9 cellular contexts compared by ENCODE assay signal in genomic region chr2:136212426-136213378, GRCh38.
DNase-seq lines count a peak whose midpoint lies in the region; ATAC-seq and TF ChIP-seq lines count a peak whose summit lies in the region.
"Had no signal": no experiment of that assay in that cellular context is flagged by ENCODE, and none has a peak within 500 bp of the region (broad histone marks: within the 10 kb centered on the region; RNA-seq: fewer than 3 reads in every experiment).

No MANE protein-coding gene starts in this region.

- H3F3A ChIP-seq in SK-N-SH (replicated peaks; ENCODE audit: insufficient read depth), result no peaks in the 10 kb centered on the region

- H3K4me1 Mint-ChIP-seq in endodermal cell, result peaks cover 49% of the 10 kb centered on the region

- H3K79me2 ChIP-seq in SK-N-SH (ENCODE audit: insufficient read depth), result no peaks in the 10 kb centered on the region

- intact Hi-C loops in psoas muscle (cut with DNase I), result no loop called here

- H3K36me3 ChIP-seq in endodermal cell (ENCODE audit: control insufficient read depth, insufficient read depth, low read length) (no peaks in the 10 kb centered on the region), psoas muscle (ENCODE audit: insufficient read depth in 1 of 2, low read depth in 1 of 2) (no peaks in the 10 kb centered on the region), SK-N-SH (replicated peaks in 1 of 2; ENCODE audit: control insufficient read depth in 1 of 2, insufficient read depth in 2 of 2, low read length in 1 of 2) (no peaks in the 10 kb centered on the region)

- no peak overlapping the region for H3K4me3 Mint-ChIP-seq in endodermal cell

- TF ChIP-seq CTCF in endodermal cell (conservative IDR thresholded peaks at IDR 0.05) (no peak), psoas muscle (IDR thresholded peaks at IDR 0.05) (no peak), SK-N-SH (IDR thresholded peaks at IDR 0.05) (no peak)

- no peak for DNase-seq in endodermal cell
- DNase-seq in psoas muscle, result no peak
- no peak for DNase-seq in G401 (ENCODE audit: low spot score)
- no peak for DNase-seq in putamen (ENCODE audit: low spot score)
- no peak for DNase-seq in SK-N-SH
- DNase-seq: NCI-H1694 had no signal

- ATAC-seq in GM18858 (IDR thresholded peaks at IDR 0.05; ENCODE audit: unreplicated experiment), result peak; percentile 46
- peak; percentile 79 for ATAC-seq in GM21529 (IDR thresholded peaks at IDR 0.05; ENCODE audit: unreplicated experiment)
- peak; percentile 50 for ATAC-seq in HG03565 (IDR thresholded peaks at IDR 0.05; ENCODE audit: unreplicated experiment)
- ATAC-seq in psoas muscle, result no peak

- CTCF ChIA-PET in SK-N-SH (lab: Yijun Ruan, JAX), result no interaction called here

- 54 to 71% methylated on average over 4 to 5 of the region's 5 CpGs for WGBS in endodermal cell (ENCODE audit: insufficient coverage in 1 of 2, insufficient read length in 1 of 2), 2 experiments
- 65 to 66% (median 65%) methylated on average over 5 of the region's 5 CpGs for WGBS in psoas muscle, 3 donors
- 9% methylated on average over 5 of the region's 5 CpGs for WGBS in SK-N-SH (ENCODE audit: low lambda C conversion rate)

- H3K9ac ChIP-seq in endodermal cell (ENCODE audit: extremely low read depth, low read length, poor library complexity, severe bottlenecking) (no peak overlapping the region), SK-N-SH (no peak overlapping the region)

- no peaks in the 10 kb centered on the region for H3K27me3 Mint-ChIP-seq in endodermal cell (ENCODE audit: insufficient read depth)

- H3K36me3 Mint-ChIP-seq in endodermal cell (ENCODE audit: low read depth), result no peaks in the 10 kb centered on the region

- peaks cover 23% of the 10 kb centered on the region for H3K9me3 ChIP-seq in endodermal cell (ENCODE audit: control insufficient read depth, low read length)
- no peaks in the 10 kb centered on the region for H3K9me3 ChIP-seq in psoas muscle
- H3K9me3 ChIP-seq in SK-N-SH, result no peaks in the 10 kb centered on the region

- no peaks in the 10 kb centered on the region for H3K9me2 ChIP-seq in SK-N-SH

- no peak overlapping the region for H3K4me2 ChIP-seq in SK-N-SH

- H3K9me3 Mint-ChIP-seq in endodermal cell, result peaks cover 22% of the 10 kb centered on the region

- in situ Hi-C loops in G401 (cut with HindIII; ENCODE audit: low sequenced_read_pairs), result no loop called here

- no peak overlapping the region for H3K4me3 ChIP-seq in endodermal cell (ENCODE audit: low read length)
- no peak overlapping the region for H3K4me3 ChIP-seq in psoas muscle
- no peak overlapping the region for H3K4me3 ChIP-seq in SK-N-SH (ENCODE audit: low read depth in 2 of 2, low read length in 1 of 2)

- H3K27ac ChIP-seq in endodermal cell (ENCODE audit: low read depth, low read length) (no peak overlapping the region), psoas muscle (no peak overlapping the region), SK-N-SH (ENCODE audit: low read depth in 2 of 2, low read length in 1 of 2) (no peak overlapping the region)

- H3K27ac Mint-ChIP-seq in endodermal cell, result peak overlapping the region; percentile 2

- no peak for TF ChIP-seq RAD21 in SK-N-SH (IDR thresholded peaks at IDR 0.05; ENCODE audit: low read length)

- H3K27me3 ChIP-seq in endodermal cell (ENCODE audit: control insufficient read depth, insufficient read depth, low read length, poor library complexity, severe bottlenecking) (no peaks in the 10 kb centered on the region), psoas muscle (ENCODE audit: insufficient read depth in 3 of 3, low read length in 2 of 3) (peaks cover 0 to 3% (median 0%) of the 10 kb centered on the region in 3 donors), SK-N-SH (ENCODE audit: insufficient read depth) (no peaks in the 10 kb centered on the region)

- H2AFZ ChIP-seq in SK-N-SH (ENCODE audit: low read depth), result no peak overlapping the region

- no peak for TF ChIP-seq EP300 in SK-N-SH (IDR thresholded peaks at IDR 0.05; ENCODE audit: borderline replicate concordance in 1 of 2, low read depth in 1 of 2, low read length in 1 of 2)

- no peaks in the 10 kb centered on the region for H4K20me1 ChIP-seq in SK-N-SH (ENCODE audit: insufficient read depth)

- POLR2A ChIA-PET in SK-N-SH (lab: Yijun Ruan, JAX), result no interaction called here

- peaks cover 14% of the 10 kb centered on the region for H3K4me1 ChIP-seq in endodermal cell (ENCODE audit: control insufficient read depth, insufficient read depth, low read length)
- no peaks in the 10 kb centered on the region for H3K4me1 ChIP-seq in psoas muscle
- H3K4me1 ChIP-seq in SK-N-SH (ENCODE audit: control insufficient read depth in 1 of 2, insufficient read depth in 2 of 2, low read depth in 1 of 2, low read length in 1 of 2), result no peaks in the 10 kb centered on the region

TF ChIP-seq in SK-N-SH, 30 proteins besides CTCF, POLR2A, EP300 and RAD21:
- TF ChIP-seq, protein P1, sequence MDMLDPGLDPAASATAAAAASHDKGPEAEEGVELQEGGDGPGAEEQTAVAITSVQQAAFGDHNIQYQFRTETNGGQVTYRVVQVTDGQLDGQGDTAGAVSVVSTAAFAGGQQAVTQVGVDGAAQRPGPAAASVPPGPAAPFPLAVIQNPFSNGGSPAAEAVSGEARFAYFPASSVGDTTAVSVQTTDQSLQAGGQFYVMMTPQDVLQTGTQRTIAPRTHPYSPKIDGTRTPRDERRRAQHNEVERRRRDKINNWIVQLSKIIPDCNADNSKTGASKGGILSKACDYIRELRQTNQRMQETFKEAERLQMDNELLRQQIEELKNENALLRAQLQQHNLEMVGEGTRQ (IDR thresholded peaks at IDR 0.05; ENCODE audit: borderline replicate concordance, low read depth, low read length), result no peak
- TF ChIP-seq FOXJ3 (CRISPR knock-in tag; IDR thresholded peaks at IDR 0.05) (no peak), JUND (IDR thresholded peaks at IDR 0.05) (no peak), SIN3A (IDR thresholded peaks at IDR 0.05; ENCODE audit: borderline replicate concordance, low read depth, low read length) (no peak), EZH2phosphoT487 (IDR thresholded peaks at IDR 0.05; ENCODE audit: borderline replicate concordance, low read depth) (no peak), SMC3 (IDR thresholded peaks at IDR 0.05; ENCODE audit: low read depth, low read length) (no peak), RFX5 (IDR thresholded peaks at IDR 0.05; ENCODE audit: low read length) (no peak), MXI1 (IDR thresholded peaks at IDR 0.05; ENCODE audit: low read depth, low read length) (no peak), CHD2 (IDR thresholded peaks at IDR 0.05; ENCODE audit: low read length, partially characterized antibody) (no peak), FOSL2 (IDR thresholded peaks at IDR 0.05; ENCODE audit: borderline replicate concordance, low read depth) (no peak), NRF1 (IDR thresholded peaks at IDR 0.05; ENCODE audit: low read depth, low read length) (no peak), NFIC (IDR thresholded peaks at IDR 0.05; ENCODE audit: borderline replicate concordance) (no peak), RXRA (IDR thresholded peaks at IDR 0.05; ENCODE audit: borderline replicate concordance, low read depth) (no peak)
- TF ChIP-seq, protein P2, sequence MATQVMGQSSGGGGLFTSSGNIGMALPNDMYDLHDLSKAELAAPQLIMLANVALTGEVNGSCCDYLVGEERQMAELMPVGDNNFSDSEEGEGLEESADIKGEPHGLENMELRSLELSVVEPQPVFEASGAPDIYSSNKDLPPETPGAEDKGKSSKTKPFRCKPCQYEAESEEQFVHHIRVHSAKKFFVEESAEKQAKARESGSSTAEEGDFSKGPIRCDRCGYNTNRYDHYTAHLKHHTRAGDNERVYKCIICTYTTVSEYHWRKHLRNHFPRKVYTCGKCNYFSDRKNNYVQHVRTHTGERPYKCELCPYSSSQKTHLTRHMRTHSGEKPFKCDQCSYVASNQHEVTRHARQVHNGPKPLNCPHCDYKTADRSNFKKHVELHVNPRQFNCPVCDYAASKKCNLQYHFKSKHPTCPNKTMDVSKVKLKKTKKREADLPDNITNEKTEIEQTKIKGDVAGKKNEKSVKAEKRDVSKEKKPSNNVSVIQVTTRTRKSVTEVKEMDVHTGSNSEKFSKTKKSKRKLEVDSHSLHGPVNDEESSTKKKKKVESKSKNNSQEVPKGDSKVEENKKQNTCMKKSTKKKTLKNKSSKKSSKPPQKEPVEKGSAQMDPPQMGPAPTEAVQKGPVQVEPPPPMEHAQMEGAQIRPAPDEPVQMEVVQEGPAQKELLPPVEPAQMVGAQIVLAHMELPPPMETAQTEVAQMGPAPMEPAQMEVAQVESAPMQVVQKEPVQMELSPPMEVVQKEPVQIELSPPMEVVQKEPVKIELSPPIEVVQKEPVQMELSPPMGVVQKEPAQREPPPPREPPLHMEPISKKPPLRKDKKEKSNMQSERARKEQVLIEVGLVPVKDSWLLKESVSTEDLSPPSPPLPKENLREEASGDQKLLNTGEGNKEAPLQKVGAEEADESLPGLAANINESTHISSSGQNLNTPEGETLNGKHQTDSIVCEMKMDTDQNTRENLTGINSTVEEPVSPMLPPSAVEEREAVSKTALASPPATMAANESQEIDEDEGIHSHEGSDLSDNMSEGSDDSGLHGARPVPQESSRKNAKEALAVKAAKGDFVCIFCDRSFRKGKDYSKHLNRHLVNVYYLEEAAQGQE (IDR thresholded peaks at IDR 0.05; ENCODE audit: low read depth, low read length), result no peak
- TF ChIP-seq, protein P3, sequence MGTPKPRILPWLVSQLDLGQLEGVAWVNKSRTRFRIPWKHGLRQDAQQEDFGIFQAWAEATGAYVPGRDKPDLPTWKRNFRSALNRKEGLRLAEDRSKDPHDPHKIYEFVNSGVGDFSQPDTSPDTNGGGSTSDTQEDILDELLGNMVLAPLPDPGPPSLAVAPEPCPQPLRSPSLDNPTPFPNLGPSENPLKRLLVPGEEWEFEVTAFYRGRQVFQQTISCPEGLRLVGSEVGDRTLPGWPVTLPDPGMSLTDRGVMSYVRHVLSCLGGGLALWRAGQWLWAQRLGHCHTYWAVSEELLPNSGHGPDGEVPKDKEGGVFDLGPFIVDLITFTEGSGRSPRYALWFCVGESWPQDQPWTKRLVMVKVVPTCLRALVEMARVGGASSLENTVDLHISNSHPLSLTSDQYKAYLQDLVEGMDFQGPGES (IDR thresholded peaks at IDR 0.05; ENCODE audit: low read depth, low read length), result no peak
- TF ChIP-seq, protein P4, sequence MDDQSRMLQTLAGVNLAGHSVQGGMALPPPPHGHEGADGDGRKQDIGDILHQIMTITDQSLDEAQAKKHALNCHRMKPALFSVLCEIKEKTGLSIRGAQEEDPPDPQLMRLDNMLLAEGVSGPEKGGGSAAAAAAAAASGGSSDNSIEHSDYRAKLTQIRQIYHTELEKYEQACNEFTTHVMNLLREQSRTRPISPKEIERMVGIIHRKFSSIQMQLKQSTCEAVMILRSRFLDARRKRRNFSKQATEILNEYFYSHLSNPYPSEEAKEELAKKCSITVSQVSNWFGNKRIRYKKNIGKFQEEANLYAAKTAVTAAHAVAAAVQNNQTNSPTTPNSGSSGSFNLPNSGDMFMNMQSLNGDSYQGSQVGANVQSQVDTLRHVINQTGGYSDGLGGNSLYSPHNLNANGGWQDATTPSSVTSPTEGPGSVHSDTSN (IDR thresholded peaks at IDR 0.05), result no peak

Comparison
In these comparisons a context has a peak if more than half of its experiments do, and no peak if none do; other contexts are left out.
1. ATAC-seq: peak in GM18858 (single experiment), GM21529 (single experiment) and HG03565 (single experiment); none in psoas muscle (0 of 4).